Comparison of ENCODE assay signal across 1 cellular context in the genomic region with DNA sequence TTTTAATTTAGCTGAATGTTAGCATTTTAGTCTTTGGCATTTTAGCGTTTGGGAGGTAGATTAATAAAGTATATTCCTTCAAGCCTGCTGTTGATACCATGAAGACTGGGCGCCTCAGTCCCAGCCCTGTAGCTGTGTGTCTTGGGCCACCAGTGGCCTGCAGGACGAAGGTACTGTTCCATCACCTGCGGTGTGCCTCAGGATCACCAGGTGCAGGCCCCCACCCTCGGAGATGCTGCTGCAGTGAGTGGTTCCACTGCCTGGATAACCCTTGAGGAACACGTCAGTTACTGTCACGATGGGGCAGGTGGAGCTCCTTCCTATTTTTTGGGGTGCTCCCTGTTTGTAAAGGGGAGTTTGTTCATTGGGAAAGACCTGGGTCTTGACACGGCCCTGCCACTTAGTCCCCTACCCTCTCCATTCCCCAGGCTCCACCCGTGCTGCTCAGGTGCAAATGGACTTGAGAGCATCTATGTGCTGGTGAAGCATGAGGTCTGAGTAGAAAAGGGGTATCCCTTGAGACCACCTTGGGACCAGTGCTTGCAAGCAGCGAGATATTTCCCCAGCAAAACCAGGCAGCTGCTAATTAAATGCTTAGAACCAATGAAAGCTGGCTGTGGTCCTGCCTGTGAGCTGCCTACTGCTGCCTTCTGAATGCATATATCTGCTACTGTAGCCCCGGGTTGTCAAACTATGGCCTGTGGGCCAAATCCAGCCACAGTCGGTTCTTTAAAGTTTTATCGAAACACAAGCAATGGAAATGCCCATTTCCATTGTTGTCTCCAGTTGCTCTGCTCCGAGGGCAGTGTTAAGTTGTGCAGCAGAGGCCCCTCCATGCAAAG.
TF ChIP-seq lines count a peak whose summit lies in the region.

No MANE protein-coding gene starts in this region.

TF ChIP-seq in GM12878, 131 proteins besides CTCF, POLR2A, EP300 and RAD21:
- no peak for TF ChIP-seq CHD4 (IDR thresholded peaks at IDR 0.05)
- TF ChIP-seq ESRRA (IDR thresholded peaks at IDR 0.05; ENCODE audit: low read length), result no peak
- TF ChIP-seq, protein P1, sequence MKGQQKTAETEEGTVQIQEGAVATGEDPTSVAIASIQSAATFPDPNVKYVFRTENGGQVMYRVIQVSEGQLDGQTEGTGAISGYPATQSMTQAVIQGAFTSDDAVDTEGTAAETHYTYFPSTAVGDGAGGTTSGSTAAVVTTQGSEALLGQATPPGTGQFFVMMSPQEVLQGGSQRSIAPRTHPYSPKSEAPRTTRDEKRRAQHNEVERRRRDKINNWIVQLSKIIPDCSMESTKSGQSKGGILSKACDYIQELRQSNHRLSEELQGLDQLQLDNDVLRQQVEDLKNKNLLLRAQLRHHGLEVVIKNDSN (IDR thresholded peaks at IDR 0.05; ENCODE audit: borderline replicate concordance, extremely low read length, insufficient read depth, low read depth, low read length), result no peak
- TF ChIP-seq SREBF2 (IDR thresholded peaks at IDR 0.05; ENCODE audit: low read length), result no peak
- no peak for TF ChIP-seq YY1 (IDR thresholded peaks at IDR 0.05; ENCODE audit: low read depth, low read length)
- no peak for TF ChIP-seq TBL1XR1 (IDR thresholded peaks at IDR 0.05; ENCODE audit: low read depth, low read length)
- TF ChIP-seq, protein P2, sequence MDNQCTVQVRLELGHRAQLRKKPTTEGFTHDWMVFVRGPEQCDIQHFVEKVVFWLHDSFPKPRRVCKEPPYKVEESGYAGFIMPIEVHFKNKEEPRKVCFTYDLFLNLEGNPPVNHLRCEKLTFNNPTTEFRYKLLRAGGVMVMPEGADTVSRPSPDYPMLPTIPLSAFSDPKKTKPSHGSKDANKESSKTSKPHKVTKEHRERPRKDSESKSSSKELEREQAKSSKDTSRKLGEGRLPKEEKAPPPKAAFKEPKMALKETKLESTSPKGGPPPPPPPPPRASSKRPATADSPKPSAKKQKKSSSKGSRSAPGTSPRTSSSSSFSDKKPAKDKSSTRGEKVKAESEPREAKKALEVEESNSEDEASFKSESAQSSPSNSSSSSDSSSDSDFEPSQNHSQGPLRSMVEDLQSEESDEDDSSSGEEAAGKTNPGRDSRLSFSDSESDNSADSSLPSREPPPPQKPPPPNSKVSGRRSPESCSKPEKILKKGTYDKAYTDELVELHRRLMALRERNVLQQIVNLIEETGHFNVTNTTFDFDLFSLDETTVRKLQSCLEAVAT (IDR thresholded peaks at IDR 0.05), result no peak
- TF ChIP-seq NFIC (IDR thresholded peaks at IDR 0.05; ENCODE audit: low read depth, low read length), result no peak
- no peak for TF ChIP-seq TAF1 (IDR thresholded peaks at IDR 0.05; ENCODE audit: borderline replicate concordance, low read depth, low read length)
- TF ChIP-seq ZNF217 (IDR thresholded peaks at IDR 0.05), result no peak
- no peak for TF ChIP-seq CEBPB (IDR thresholded peaks at IDR 0.05; ENCODE audit: borderline replicate concordance in 1 of 2, low read depth in 2 of 2, low read length in 2 of 2)
- TF ChIP-seq DPF2 (IDR thresholded peaks at IDR 0.05), result no peak
- TF ChIP-seq RB1 (IDR thresholded peaks at IDR 0.05; ENCODE audit: borderline replicate concordance), result no peak
- no peak for TF ChIP-seq LARP7 (IDR thresholded peaks at IDR 0.05)
- TF ChIP-seq, protein P3, sequence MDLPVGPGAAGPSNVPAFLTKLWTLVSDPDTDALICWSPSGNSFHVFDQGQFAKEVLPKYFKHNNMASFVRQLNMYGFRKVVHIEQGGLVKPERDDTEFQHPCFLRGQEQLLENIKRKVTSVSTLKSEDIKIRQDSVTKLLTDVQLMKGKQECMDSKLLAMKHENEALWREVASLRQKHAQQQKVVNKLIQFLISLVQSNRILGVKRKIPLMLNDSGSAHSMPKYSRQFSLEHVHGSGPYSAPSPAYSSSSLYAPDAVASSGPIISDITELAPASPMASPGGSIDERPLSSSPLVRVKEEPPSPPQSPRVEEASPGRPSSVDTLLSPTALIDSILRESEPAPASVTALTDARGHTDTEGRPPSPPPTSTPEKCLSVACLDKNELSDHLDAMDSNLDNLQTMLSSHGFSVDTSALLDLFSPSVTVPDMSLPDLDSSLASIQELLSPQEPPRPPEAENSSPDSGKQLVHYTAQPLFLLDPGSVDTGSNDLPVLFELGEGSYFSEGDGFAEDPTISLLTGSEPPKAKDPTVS (IDR thresholded peaks at IDR 0.05; ENCODE audit: low read depth, low read length), result no peak
- no peak for TF ChIP-seq RBBP5 (conservative IDR thresholded peaks at IDR 0.05)
- no peak for TF ChIP-seq MYC (IDR thresholded peaks at IDR 0.05; ENCODE audit: insufficient read depth, insufficient read length, insufficient replicate concordance, low read length, severe bottlenecking)
- no peak for TF ChIP-seq HCFC1 (IDR thresholded peaks at IDR 0.05; ENCODE audit: low read length)
- TF ChIP-seq SP1 (IDR thresholded peaks at IDR 0.05; ENCODE audit: low read depth, low read length), result no peak
- TF ChIP-seq RAD51 (IDR thresholded peaks at IDR 0.05), result no peak
